ENCODE assay signal across 14 cellular contexts in the genomic region with DNA sequence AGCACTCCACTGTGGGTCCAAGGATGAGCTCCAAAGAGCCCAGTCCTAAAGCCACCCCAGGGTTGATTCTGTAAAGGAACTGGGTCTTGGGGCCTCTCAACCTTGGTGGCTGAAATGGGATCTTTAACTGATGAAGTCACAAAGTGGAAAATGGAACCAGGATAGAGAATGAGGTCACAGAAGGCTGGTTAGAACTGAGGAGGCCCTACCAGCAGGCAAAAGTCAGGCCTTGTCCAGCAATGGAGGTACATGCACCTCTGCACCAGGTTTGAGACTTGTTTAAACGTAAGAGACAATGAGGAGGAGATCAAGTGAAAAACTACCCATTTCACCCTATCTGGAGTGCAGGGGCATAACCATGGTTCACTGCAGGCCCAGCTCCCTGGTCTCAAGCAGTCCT. TPM values are rescaled to one million over a fixed set of nuclear protein-coding genes. Genes with fewer than 3 reads are reported as not detected.
"Had no signal": no experiment of that assay in that cellular context is flagged by ENCODE, and none has a peak within 500 bp of the region (broad histone marks: within the 10 kb centered on the region; RNA-seq: fewer than 3 reads in every experiment).

A gene with protein sequence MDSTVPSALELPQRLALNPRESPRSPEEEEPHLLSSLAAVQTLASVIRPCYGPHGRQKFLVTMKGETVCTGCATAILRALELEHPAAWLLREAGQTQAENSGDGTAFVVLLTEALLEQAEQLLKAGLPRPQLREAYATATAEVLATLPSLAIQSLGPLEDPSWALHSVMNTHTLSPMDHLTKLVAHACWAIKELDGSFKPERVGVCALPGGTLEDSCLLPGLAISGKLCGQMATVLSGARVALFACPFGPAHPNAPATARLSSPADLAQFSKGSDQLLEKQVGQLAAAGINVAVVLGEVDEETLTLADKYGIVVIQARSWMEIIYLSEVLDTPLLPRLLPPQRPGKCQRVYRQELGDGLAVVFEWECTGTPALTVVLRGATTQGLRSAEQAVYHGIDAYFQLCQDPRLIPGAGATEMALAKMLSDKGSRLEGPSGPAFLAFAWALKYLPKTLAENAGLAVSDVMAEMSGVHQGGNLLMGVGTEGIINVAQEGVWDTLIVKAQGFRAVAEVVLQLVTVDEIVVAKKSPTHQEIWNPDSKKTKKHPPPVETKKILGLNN (minus strand): TSS at position 101 of the 400 bp plus-strand sequence. CDS start 260 bp downstream, outside the sequence.

RNA-seq across cellular contexts. Expression of the gene that starts here (rescaled TPM):
- total RNA-seq: activated B cell treated with CpG ODN at 0.5 μM for 24 hours; activated CD4-positive, alpha-beta memory T cell treated with anti-CD3 and anti-CD28 coated beads for 36 hours; activated CD4-positive, alpha-beta memory T cell treated with anti-CD3 and anti-CD28 coated beads, Interleukin-2, amount 10 ng/mL, durations not matched to agents 7 days and 5 days; activated CD4-positive, alpha-beta T cell treated with anti-CD3 and anti-CD28 coated beads for 36 hours; activated CD4-positive, alpha-beta T cell treated with anti-CD3 and anti-CD28 coated beads, Interleukin-2, amount 10 ng/mL, durations not matched to agents 24 days and 14 days; activated CD4-positive, alpha-beta T cell treated with anti-CD3 and anti-CD28 coated beads, Interleukin-2, amount 10 ng/mL, durations not matched to agents 7 days and 5 days; activated CD8-positive, alpha-beta memory T cell treated with anti-CD3 and anti-CD28 coated beads for 36 hours; activated CD8-positive, alpha-beta memory T cell treated with anti-CD3 and anti-CD28 coated beads, Interleukin-2, amount 10 ng/mL, durations not matched to agents 7 days and 5 days; activated CD8-positive, alpha-beta T cell treated with anti-CD3 and anti-CD28 coated beads for 36 hours; activated CD8-positive, alpha-beta T cell treated with anti-CD3 and anti-CD28 coated beads, Interleukin-2, amount 10 ng/mL, durations not matched to agents 7 days and 5 days; T-cell; T-helper 1 cell treated with Interleukin-12 subunit alpha and Interleukin-12 subunit beta and Interleukin-4 antibody, amounts not matched to agents 30 ng/mL and 1 ng/mL, for 36 hours; T-helper 2 cell treated with Interferon-gamma antibody and Interleukin-4, amounts not matched to agents 100 ng/mL and 5 ng/mL, for 36 hours; WTC11 had no signal
